In the genomic region with DNA sequence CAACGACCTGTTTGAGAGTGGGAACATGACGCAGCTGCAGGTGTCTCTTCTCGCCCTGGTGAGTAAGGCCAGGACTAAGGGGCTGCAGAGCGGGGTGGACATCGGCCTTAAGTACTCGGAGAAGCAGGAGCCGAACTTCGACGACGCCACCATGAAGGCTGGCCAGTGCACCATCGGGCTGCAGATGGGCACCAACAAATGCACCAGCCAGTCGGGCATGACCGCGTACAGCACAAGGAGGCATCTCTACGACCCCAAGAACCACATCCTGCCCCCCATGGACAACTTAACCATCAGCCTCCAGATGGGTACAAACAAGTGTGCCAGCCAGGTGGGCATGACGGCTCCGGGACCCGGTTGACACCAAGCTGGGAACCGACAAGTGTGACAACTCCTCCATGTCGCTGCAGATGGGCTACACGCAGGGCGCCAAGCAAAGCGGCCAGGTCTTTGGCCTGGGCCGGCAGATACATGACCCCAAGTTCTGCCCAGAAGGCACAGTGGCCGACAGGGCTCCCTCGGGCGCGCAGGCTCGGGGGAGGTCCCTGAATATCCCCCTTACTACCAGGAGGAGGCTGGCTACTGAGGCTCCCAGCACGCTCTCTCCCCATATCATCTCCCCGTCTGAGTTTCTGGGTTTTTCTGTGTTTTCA, we compare ENCODE assay signal across 1 cellular context.
TF ChIP-seq lines count a peak whose summit lies in the region.

No MANE protein-coding gene starts in this region.

TF ChIP-seq in HepG2, 621 proteins besides CTCF, POLR2A, EP300 and RAD21:
- TF ChIP-seq, protein P1, sequence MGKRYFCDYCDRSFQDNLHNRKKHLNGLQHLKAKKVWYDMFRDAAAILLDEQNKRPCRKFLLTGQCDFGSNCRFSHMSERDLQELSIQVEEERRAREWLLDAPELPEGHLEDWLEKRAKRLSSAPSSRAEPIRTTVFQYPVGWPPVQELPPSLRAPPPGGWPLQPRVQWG (CRISPR knock-in tag; IDR thresholded peaks at IDR 0.05; ENCODE audit: borderline replicate concordance, low read depth) = no peak
- TF ChIP-seq HNRNPL (IDR thresholded peaks at IDR 0.05; ENCODE audit: low read depth, low read length) = 0 out of 2 replicates have a peak, but pooled peaks have one; percentile 49
TF ChIP-seq in HepG2: peak in this region for 1.
